Comparison of ENCODE assay signal across 8 cellular contexts in genomic region chr4:140238353-140239041, GRCh38.
DNase-seq lines count a peak whose midpoint lies in the region; FAIRE-seq and TF ChIP-seq lines count a peak whose summit lies in the region.

No MANE protein-coding gene starts in this region.

- H3K9me2 ChIP-seq in hepatocyte (replicated peaks; ENCODE audit: insufficient read depth), result no peaks in the 10 kb centered on the region

- CTCF ChIA-PET in CD8-positive, alpha-beta memory T cell (lab: Charles Lee), result interaction anchor here (1.0 to 1.9 kb wide), 2 partner anchors 13 to 15 kb away, joined by 3 to 7 read pairs; no protein-coding TSS in a partner anchor

- H3K4me1 Mint-ChIP-seq in CD8-positive, alpha-beta memory T cell, result peaks cover 9 to 17% (median 15%) of the 10 kb centered on the region in 3 donors

- no peaks in the 10 kb centered on the region for H3K27me3 ChIP-seq in hepatocyte
- H3K27me3 ChIP-seq in small intestine (ENCODE audit: control insufficient read depth in 2 of 2, insufficient read depth in 2 of 2, low read length in 2 of 2), result no peaks in the 10 kb centered on the region
- no peaks in the 10 kb centered on the region for H3K27me3 ChIP-seq in CD8-positive, alpha-beta memory T cell (ENCODE audit: insufficient read depth, low read length, poor library complexity, severe bottlenecking)

- H3K9me3 ChIP-seq in hepatocyte (ENCODE audit: low read depth) (no peaks in the 10 kb centered on the region), small intestine (ENCODE audit: control insufficient read depth, low read depth) (no peaks in the 10 kb centered on the region)
- H3K9me3 ChIP-seq in CD8-positive, alpha-beta memory T cell (ENCODE audit: low read length), result no peaks in the 10 kb centered on the region

- DNase-seq in ELF-1 (ENCODE audit: low read depth, low spot score), result peak; percentile 56
- DNase-seq in NCI-H2196 (lab: John Stamatoyannopoulos, UW; ENCODE audit: unreplicated experiment), result peak; percentile 88
- peak; percentile 67 for DNase-seq in astrocyte of the hippocampus (ENCODE audit: low read depth, low spot score)
- peak; percentile 67 for DNase-seq in hepatocyte (ENCODE audit: low spot score)
- peak; percentile 72 for DNase-seq in small intestine
- DNase-seq in GM19240 (ENCODE audit: insufficient read length, low spot score), result no peak
- no peak for DNase-seq in CD8-positive, alpha-beta memory T cell
- DNase-seq in activated CD4-positive, alpha-beta T cell treated with anti-CD3 and anti-CD28 coated beads for 48 hours, result no peak

- no peak overlapping the region for H3K27ac Mint-ChIP-seq in CD8-positive, alpha-beta memory T cell

- H3K27ac ChIP-seq in hepatocyte, result peak overlapping the region; percentile 87
- peak overlapping the region; percentile 45 to 73 for H3K27ac ChIP-seq in small intestine (ENCODE audit: low read depth in 1 of 2, low read length in 1 of 2)
- no peak overlapping the region for H3K27ac ChIP-seq in CD8-positive, alpha-beta memory T cell (ENCODE audit: low read depth, low read length)

- no peak for TF ChIP-seq CTCF in hepatocyte (IDR thresholded peaks at IDR 0.05; ENCODE audit: poor library complexity)

- H3K36me3 ChIP-seq in hepatocyte (replicated peaks; ENCODE audit: insufficient read depth, low read depth) (no peaks in the 10 kb centered on the region), small intestine (ENCODE audit: control insufficient read depth in 2 of 2, insufficient read depth in 2 of 2, low read length in 2 of 2) (no peaks in the 10 kb centered on the region)
- H3K36me3 ChIP-seq in CD8-positive, alpha-beta memory T cell (ENCODE audit: insufficient read depth, low read length), result no peaks in the 10 kb centered on the region

- no peaks in the 10 kb centered on the region for H3K36me3 Mint-ChIP-seq in CD8-positive, alpha-beta memory T cell

- no peak for FAIRE-seq in small intestine (lab: Jason Lieb, UNC)

- peaks cover 36% of the 10 kb centered on the region for H3K4me1 ChIP-seq in hepatocyte (ENCODE audit: insufficient read depth)
- peaks cover 3% of the 10 kb centered on the region in 2 donors for H3K4me1 ChIP-seq in small intestine (ENCODE audit: control insufficient read depth in 2 of 2, insufficient read depth in 1 of 2, low read depth in 1 of 2, low read length in 1 of 2)
- H3K4me1 ChIP-seq in CD8-positive, alpha-beta memory T cell (ENCODE audit: insufficient read depth, low read length), result peaks cover 12% of the 10 kb centered on the region

- H3K4me2 ChIP-seq in hepatocyte, result peak overlapping the region; percentile 65

- POLR2A ChIA-PET in CD8-positive, alpha-beta memory T cell (lab: Charles Lee), result interaction anchor here (0.6 kb wide), 1 partner anchor 56 kb away, joined by 3 read pairs; no protein-coding TSS in a partner anchor

- H2AFZ ChIP-seq in hepatocyte, result peak overlapping the region; percentile 36

- H3K9me3 Mint-ChIP-seq in CD8-positive, alpha-beta memory T cell, result no peaks in the 10 kb centered on the region

- H3K4me3 Mint-ChIP-seq in CD8-positive, alpha-beta memory T cell, result no peak overlapping the region

- H3K4me3 ChIP-seq in hepatocyte (no peak overlapping the region), small intestine (ENCODE audit: low read depth in 1 of 2, low read length in 2 of 2) (no peak overlapping the region)
- no peak overlapping the region for H3K4me3 ChIP-seq in CD8-positive, alpha-beta memory T cell (ENCODE audit: low read length)

- WGBS in hepatocyte (ENCODE audit: low lambda C conversion rate, missing lambda C conversion rate), result 48% methylated on average over 13 of the region's 13 CpGs
- WGBS in small intestine, 3 donors, result 13 to 44% (median 40%) methylated on average over 12 to 13 of the region's 13 CpGs

- H4K20me1 ChIP-seq in hepatocyte (ENCODE audit: insufficient read depth, poor library complexity, severe bottlenecking), result no peaks in the 10 kb centered on the region

- peaks cover 6 to 33% of the 10 kb centered on the region in 2 donors for H3K27me3 Mint-ChIP-seq in CD8-positive, alpha-beta memory T cell

- no peaks in the 10 kb centered on the region for H3K79me2 ChIP-seq in hepatocyte

Comparison
In these comparisons a context has a peak if more than half of its experiments do, and no peak if none do; other contexts are left out.
1. DNase-seq: peak in ELF-1 (single experiment), NCI-H2196 (single experiment), astrocyte of the hippocampus (single experiment), hepatocyte (single experiment) and small intestine (single experiment); none in GM19240 (single experiment), CD8-positive, alpha-beta memory T cell (0 of 5) and activated CD4-positive, alpha-beta T cell treated with anti-CD3 and anti-CD28 coated beads for 48 hours (single experiment).